ENCODE assay signal across 1 cellular context in the genomic region with DNA sequence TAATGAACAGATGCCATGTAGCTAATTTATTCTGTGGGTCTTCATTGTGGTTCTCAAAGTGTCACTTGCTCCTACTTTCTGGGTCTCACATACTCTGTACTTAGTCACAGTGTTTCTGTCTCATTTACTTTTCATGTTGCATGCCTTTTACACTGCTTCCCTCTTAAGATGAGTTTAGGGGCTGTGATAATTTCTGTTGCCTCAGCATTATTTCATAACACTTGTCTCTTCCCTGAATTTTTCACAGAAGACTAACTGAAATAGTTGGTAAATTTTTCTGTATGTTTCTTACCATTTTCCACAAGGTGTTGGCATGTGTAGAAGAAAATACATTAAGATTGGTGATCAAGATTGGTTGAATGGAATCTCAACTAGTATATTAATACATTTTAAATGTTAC.
A peak's percentile ranks its signal among the peaks of the same experiment; 100 is the strongest.
TF ChIP-seq lines count a peak whose summit lies in the region.

No MANE protein-coding gene starts in this region.

TF ChIP-seq in K562, 482 proteins besides CTCF, POLR2A, EP300 and RAD21:
- TF ChIP-seq MAFF (IDR thresholded peaks at IDR 0.05; ENCODE audit: low read length) (peak; percentile 56), MAFK (IDR thresholded peaks at IDR 0.05; ENCODE audit: low read length) (peak; percentile 62; the same call in 1 of the 2 replicates), MAFG (tag; conservative IDR thresholded peaks at IDR 0.05) (peak; percentile 49), ZNF316 (IDR thresholded peaks at IDR 0.05) (peak; percentile 88), ARID3B (CRISPR knock-in tag; IDR thresholded peaks at IDR 0.05; ENCODE audit: borderline replicate concordance) (no peak), C11orf30 (IDR thresholded peaks at IDR 0.05; ENCODE audit: low read depth) (peak; percentile 74; the same call in 1 of the 2 replicates)
- TF ChIP-seq, protein P1, sequence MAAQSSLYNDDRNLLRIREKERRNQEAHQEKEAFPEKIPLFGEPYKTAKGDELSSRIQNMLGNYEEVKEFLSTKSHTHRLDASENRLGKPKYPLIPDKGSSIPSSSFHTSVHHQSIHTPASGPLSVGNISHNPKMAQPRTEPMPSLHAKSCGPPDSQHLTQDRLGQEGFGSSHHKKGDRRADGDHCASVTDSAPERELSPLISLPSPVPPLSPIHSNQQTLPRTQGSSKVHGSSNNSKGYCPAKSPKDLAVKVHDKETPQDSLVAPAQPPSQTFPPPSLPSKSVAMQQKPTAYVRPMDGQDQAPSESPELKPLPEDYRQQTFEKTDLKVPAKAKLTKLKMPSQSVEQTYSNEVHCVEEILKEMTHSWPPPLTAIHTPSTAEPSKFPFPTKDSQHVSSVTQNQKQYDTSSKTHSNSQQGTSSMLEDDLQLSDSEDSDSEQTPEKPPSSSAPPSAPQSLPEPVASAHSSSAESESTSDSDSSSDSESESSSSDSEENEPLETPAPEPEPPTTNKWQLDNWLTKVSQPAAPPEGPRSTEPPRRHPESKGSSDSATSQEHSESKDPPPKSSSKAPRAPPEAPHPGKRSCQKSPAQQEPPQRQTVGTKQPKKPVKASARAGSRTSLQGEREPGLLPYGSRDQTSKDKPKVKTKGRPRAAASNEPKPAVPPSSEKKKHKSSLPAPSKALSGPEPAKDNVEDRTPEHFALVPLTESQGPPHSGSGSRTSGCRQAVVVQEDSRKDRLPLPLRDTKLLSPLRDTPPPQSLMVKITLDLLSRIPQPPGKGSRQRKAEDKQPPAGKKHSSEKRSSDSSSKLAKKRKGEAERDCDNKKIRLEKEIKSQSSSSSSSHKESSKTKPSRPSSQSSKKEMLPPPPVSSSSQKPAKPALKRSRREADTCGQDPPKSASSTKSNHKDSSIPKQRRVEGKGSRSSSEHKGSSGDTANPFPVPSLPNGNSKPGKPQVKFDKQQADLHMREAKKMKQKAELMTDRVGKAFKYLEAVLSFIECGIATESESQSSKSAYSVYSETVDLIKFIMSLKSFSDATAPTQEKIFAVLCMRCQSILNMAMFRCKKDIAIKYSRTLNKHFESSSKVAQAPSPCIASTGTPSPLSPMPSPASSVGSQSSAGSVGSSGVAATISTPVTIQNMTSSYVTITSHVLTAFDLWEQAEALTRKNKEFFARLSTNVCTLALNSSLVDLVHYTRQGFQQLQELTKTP (IDR thresholded peaks at IDR 0.05; ENCODE audit: low read depth in 1 of 2, partially characterized antibody in 2 of 2), result no peak
